16 cellular contexts compared by ENCODE assay signal in genomic region chr18:13520741-13521140, GRCh38.
A peak's percentile ranks its signal among the peaks of the same experiment; 100 is the strongest.
DNase-seq lines count a peak whose midpoint lies in the region; ATAC-seq and TF ChIP-seq lines count a peak whose summit lies in the region.
"Had no signal": no experiment of that assay in that cellular context is flagged by ENCODE, and none has a peak within 500 bp of the region (broad histone marks: within the 10 kb centered on the region; RNA-seq: fewer than 3 reads in every experiment).

No MANE protein-coding gene starts in this region.

- intact Hi-C loops in left ventricle myocardium inferior (cut with micrococcal nuclease): no loop called here
- intact Hi-C loops in left cardiac atrium (cut with DNase I): no loop called here
- intact Hi-C loops in psoas muscle (cut with DNase I): no loop called here

- no peak overlapping the region for H3K4me3 ChIP-seq in left ventricle myocardium inferior
- H3K4me3 ChIP-seq in endodermal cell (ENCODE audit: low read length): no peak overlapping the region
- H3K4me3 ChIP-seq in psoas muscle: no peak overlapping the region
- H3K4me3 ChIP-seq in upper lobe of left lung: no peak overlapping the region
- H3K4me3 ChIP-seq: A549 had no signal

- TF ChIP-seq POLR2A in upper lobe of left lung (IDR thresholded peaks at IDR 0.05): no peak

- H3K27me3 ChIP-seq in left ventricle myocardium inferior (ENCODE audit: low read depth) (no peaks in the 10 kb centered on the region), endodermal cell (ENCODE audit: control insufficient read depth, insufficient read depth, low read length, poor library complexity, severe bottlenecking) (no peaks in the 10 kb centered on the region), psoas muscle (ENCODE audit: insufficient read depth in 3 of 3, low read length in 2 of 3) (no peaks in the 10 kb centered on the region), upper lobe of left lung (no peaks in the 10 kb centered on the region)

- no peak overlapping the region for H3K9ac ChIP-seq in endodermal cell (ENCODE audit: extremely low read depth, low read length, poor library complexity, severe bottlenecking)

- H3K36me3 Mint-ChIP-seq in endodermal cell (ENCODE audit: low read depth): no peaks in the 10 kb centered on the region
- peaks cover 17% of the 10 kb centered on the region for H3K36me3 Mint-ChIP-seq in activated T-cell treated with anti-CD3 and anti-CD28 coated beads, Interleukin-2, amount 50 U/mL, for 4 hours (ENCODE audit: insufficient read depth)

- H3K9me3 ChIP-seq in left ventricle myocardium inferior (replicated peaks) (peaks cover 18% of the 10 kb centered on the region), endodermal cell (ENCODE audit: control insufficient read depth, low read length) (no peaks in the 10 kb centered on the region), psoas muscle (peaks cover 9% of the 10 kb centered on the region), upper lobe of left lung (no peaks in the 10 kb centered on the region)
- H3K9me3 ChIP-seq: A549 had no signal

- H3K4me1 Mint-ChIP-seq in endodermal cell: no peaks in the 10 kb centered on the region
- H3K4me1 Mint-ChIP-seq in activated T-cell treated with anti-CD3 and anti-CD28 coated beads, Interleukin-2, amount 50 U/mL, for 4 hours (ENCODE audit: low read depth): peaks cover 12% of the 10 kb centered on the region

- H3K27ac ChIP-seq in left ventricle myocardium inferior (replicated peaks): peak overlapping the region; percentile 85
- no peak overlapping the region for H3K27ac ChIP-seq in endodermal cell (ENCODE audit: low read depth, low read length)
- peak overlapping the region; percentile 60 for H3K27ac ChIP-seq in psoas muscle
- H3K27ac ChIP-seq in upper lobe of left lung: peak overlapping the region; percentile 24 to 76 (median 68)
- H3K27ac ChIP-seq: A549, C4-2B had no signal

- TF ChIP-seq CTCF in left ventricle myocardium inferior (IDR thresholded peaks at IDR 0.05; ENCODE audit: borderline replicate concordance) (no peak), endodermal cell (conservative IDR thresholded peaks at IDR 0.05) (no peak), psoas muscle (IDR thresholded peaks at IDR 0.05) (no peak), upper lobe of left lung (IDR thresholded peaks at IDR 0.05) (no peak)

- TF ChIP-seq EP300 in upper lobe of left lung (IDR thresholded peaks at IDR 0.05): no peak

- H3K36me3 ChIP-seq in left ventricle myocardium inferior: no peaks in the 10 kb centered on the region
- H3K36me3 ChIP-seq in endodermal cell (ENCODE audit: control insufficient read depth, insufficient read depth, low read length): no peaks in the 10 kb centered on the region
- no peaks in the 10 kb centered on the region for H3K36me3 ChIP-seq in psoas muscle (ENCODE audit: insufficient read depth in 1 of 2, low read depth in 1 of 2)
- no peaks in the 10 kb centered on the region for H3K36me3 ChIP-seq in upper lobe of left lung

- H3K4me1 ChIP-seq in left ventricle myocardium inferior (peaks cover 40% of the 10 kb centered on the region), endodermal cell (ENCODE audit: control insufficient read depth, insufficient read depth, low read length) (no peaks in the 10 kb centered on the region), psoas muscle (peaks cover 39% of the 10 kb centered on the region), upper lobe of left lung (peaks cover 0 to 11% (median 6%) of the 10 kb centered on the region in 4 donors)
- H3K4me1 ChIP-seq: A549 had no signal

- no peak overlapping the region for H3K27ac Mint-ChIP-seq in endodermal cell

- no peak overlapping the region for H3K4me3 Mint-ChIP-seq in endodermal cell
- no peak overlapping the region for H3K4me3 Mint-ChIP-seq in activated T-cell treated with anti-CD3 and anti-CD28 coated beads, Interleukin-2, amount 50 U/mL, for 4 hours

- ATAC-seq in left cardiac atrium (no peak), psoas muscle (peak in 2 of 4 donors; percentile 13 to 23), upper lobe of left lung (ENCODE audit: low FRiP score in 2 of 2) (no peak), HG03175 (IDR thresholded peaks at IDR 0.05; ENCODE audit: unreplicated experiment) (no peak)
- no peak for ATAC-seq in activated T-cell treated with anti-CD3 and anti-CD28 coated beads, Interleukin-2, amount 50 U/mL, for 4 hours
- ATAC-seq: A549 had no signal

- DNase-seq in left ventricle myocardium inferior (no peak), left cardiac atrium (no peak), endodermal cell (peak; percentile 22), psoas muscle (no peak), upper lobe of left lung (no peak), UCSD-AML1 (lab: John Stamatoyannopoulos, UW; ENCODE audit: unreplicated experiment) (no peak)
- DNase-seq in activated T-cell treated with anti-CD3 and anti-CD28 coated beads, Interleukin-2, amount 50 U/mL, for 4 hours: no peak
- DNase-seq: COR-L47, GOT3, KBM-7, NCI-H1436 treated with DMSO at 0.1 percent for 48 hours, NCI-H2029 treated with DMSO at 0.1 percent for 48 hours, NCI-H510A had no signal

- WGBS in endodermal cell (ENCODE audit: insufficient coverage in 1 of 2, insufficient read length in 1 of 2), 2 experiments: 91 to 96% methylated on average over 4 to 5 of the region's 5 CpGs
- WGBS in psoas muscle, 3 donors: 86 to 91% (median 91%) methylated on average over 5 of the region's 5 CpGs
- 94 to 97% methylated on average over 5 of the region's 5 CpGs for WGBS in upper lobe of left lung, 2 donors

- no peaks in the 10 kb centered on the region for H3K27me3 Mint-ChIP-seq in endodermal cell (ENCODE audit: insufficient read depth)
- H3K27me3 Mint-ChIP-seq in activated T-cell treated with anti-CD3 and anti-CD28 coated beads, Interleukin-2, amount 50 U/mL, for 4 hours (ENCODE audit: low read depth): no peaks in the 10 kb centered on the region

- no peaks in the 10 kb centered on the region for H3K9me3 Mint-ChIP-seq in endodermal cell
- H3K9me3 Mint-ChIP-seq in activated T-cell treated with anti-CD3 and anti-CD28 coated beads, Interleukin-2, amount 50 U/mL, for 4 hours: no peaks in the 10 kb centered on the region
